In the genomic region with DNA sequence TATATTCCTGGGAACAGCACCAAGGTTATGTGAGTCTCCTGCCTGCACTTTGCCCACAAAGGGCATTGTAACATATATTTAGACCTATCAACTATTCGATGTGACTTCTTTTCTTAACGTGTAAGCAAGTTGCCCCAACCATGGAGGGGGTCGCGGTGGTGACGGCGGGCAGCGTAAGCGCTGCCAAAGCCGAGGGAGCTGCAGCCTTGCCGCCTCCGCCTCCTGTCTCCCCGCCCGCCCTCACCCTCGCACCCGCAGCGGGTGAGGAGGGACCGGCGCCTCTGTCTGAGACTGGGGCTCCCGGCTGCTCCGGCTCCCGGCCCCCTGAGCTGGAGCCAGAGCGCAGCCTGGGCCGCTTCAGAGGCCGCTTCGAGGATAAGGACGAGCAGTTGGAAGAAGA, we compare ENCODE assay signal across 3 cellular contexts. TPM values are rescaled to one million over a fixed set of nuclear protein-coding genes. Genes with fewer than 3 reads are reported as not detected.
"Had no signal": no experiment of that assay in that cellular context is flagged by ENCODE, and none has a peak within 500 bp of the region (broad histone marks: within the 10 kb centered on the region; RNA-seq: fewer than 3 reads in every experiment).

No MANE protein-coding gene starts in this region.

- H3K4me3 ChIP-seq: GM12878 had no signal

- ATAC-seq: GM12878 had no signal

- DNase-seq: GDM1, GF-D8 had no signal

RNA-seq across cellular contexts. Expression of a gene that starts 59.0 kb away (rescaled TPM):
- total RNA-seq: GM12878 had no signal
